In genomic region chr1:234727018-234727757, GRCh38 we compare ENCODE assay signal across 9 cellular contexts.
A peak's percentile ranks its signal among the peaks of the same experiment; 100 is the strongest.
DNase-seq lines count a peak whose midpoint lies in the region; ATAC-seq and TF ChIP-seq lines count a peak whose summit lies in the region.
"Had no signal": no experiment of that assay in that cellular context is flagged by ENCODE, and none has a peak within 500 bp of the region (broad histone marks: within the 10 kb centered on the region; RNA-seq: fewer than 3 reads in every experiment).

No MANE protein-coding gene starts in this region.

- H3K27me3 Mint-ChIP-seq in central memory CD8-positive, alpha-beta T cell: no peaks in the 10 kb centered on the region
- H3K27me3 Mint-ChIP-seq: naive B cell had no signal

- no peak overlapping the region for H3K4me3 ChIP-seq in ovary
- H3K4me3 ChIP-seq in MG63: no peak overlapping the region

- TF ChIP-seq POLR2A in ovary (IDR thresholded peaks at IDR 0.05): no peak

- peak overlapping the region; percentile 95 for H3K27ac Mint-ChIP-seq in central memory CD8-positive, alpha-beta T cell (ENCODE audit: low read depth)

- peak; percentile 4 for DNase-seq in NCI-H1105 treated with DMSO at 0.1 percent for 48 hours (lab: John Stamatoyannopoulos, UW)
- no peak for DNase-seq in NCI-H1105 (lab: John Stamatoyannopoulos, UW)
- DNase-seq in NCI-H2171 (lab: John Stamatoyannopoulos, UW): peak; percentile 75
- no peak for DNase-seq in central memory CD8-positive, alpha-beta T cell (ENCODE audit: low spot score in 2 of 2)
- no peak for DNase-seq in ovary
- DNase-seq in MG63: no peak
- DNase-seq: naive B cell had no signal

- no peaks in the 10 kb centered on the region for H3K27me3 ChIP-seq in ovary
- H3K27me3 ChIP-seq in MG63: no peaks in the 10 kb centered on the region

- H3K4me3 Mint-ChIP-seq in central memory CD8-positive, alpha-beta T cell: no peak overlapping the region

- 46 to 65% (median 58%) methylated on average over 7 of the region's 7 CpGs for WGBS in ovary, 3 donors

- no peak for TF ChIP-seq EP300 in ovary (IDR thresholded peaks at IDR 0.05)

- peak overlapping the region; percentile 72 to 99 for H3K27ac ChIP-seq in ovary

- TF ChIP-seq CTCF in ovary (IDR thresholded peaks at IDR 0.05): no peak

- H3K36me3 Mint-ChIP-seq in central memory CD8-positive, alpha-beta T cell (ENCODE audit: insufficient read depth): peaks cover 18% of the 10 kb centered on the region
- H3K36me3 Mint-ChIP-seq: naive B cell had no signal

- intact Hi-C loops in ovary (cut with DNase I): loop anchor here in 3 of 4 donors (2.0 to 10.0 kb wide), 5 partner anchors 192 to 358 kb away; no protein-coding TSS in a partner anchor

- peaks cover 59% of the 10 kb centered on the region for H3K4me1 Mint-ChIP-seq in central memory CD8-positive, alpha-beta T cell

- H3K4me1 ChIP-seq in ovary (ENCODE audit: insufficient read depth): peaks cover 38% of the 10 kb centered on the region

- H3K9me3 Mint-ChIP-seq in central memory CD8-positive, alpha-beta T cell: no peaks in the 10 kb centered on the region
- H3K9me3 Mint-ChIP-seq: naive B cell had no signal

- H3K36me3 ChIP-seq in ovary: no peaks in the 10 kb centered on the region
- H3K36me3 ChIP-seq in MG63: no peaks in the 10 kb centered on the region

- ATAC-seq in central memory CD8-positive, alpha-beta T cell (replicated peaks; ENCODE audit: extremely low read depth, poor library complexity, severe bottlenecking): no peak
- ATAC-seq in HG03457 (IDR thresholded peaks at IDR 0.05; ENCODE audit: unreplicated experiment) (no peak), HG03135 (IDR thresholded peaks at IDR 0.05; ENCODE audit: unreplicated experiment) (no peak)

- no peaks in the 10 kb centered on the region for H3K9me3 ChIP-seq in ovary
- H3K9me3 ChIP-seq in MG63: no peaks in the 10 kb centered on the region

Comparison
In these comparisons a context has a peak if more than half of its experiments do, and no peak if none do; other contexts are left out.
1. DNase-seq: peak in NCI-H1105 treated with DMSO at 0.1 percent for 48 hours (single experiment) and NCI-H2171 (single experiment); none in NCI-H1105 (single experiment), central memory CD8-positive, alpha-beta T cell (0 of 2), ovary (0 of 5) and MG63 (single experiment).